In the genomic region with DNA sequence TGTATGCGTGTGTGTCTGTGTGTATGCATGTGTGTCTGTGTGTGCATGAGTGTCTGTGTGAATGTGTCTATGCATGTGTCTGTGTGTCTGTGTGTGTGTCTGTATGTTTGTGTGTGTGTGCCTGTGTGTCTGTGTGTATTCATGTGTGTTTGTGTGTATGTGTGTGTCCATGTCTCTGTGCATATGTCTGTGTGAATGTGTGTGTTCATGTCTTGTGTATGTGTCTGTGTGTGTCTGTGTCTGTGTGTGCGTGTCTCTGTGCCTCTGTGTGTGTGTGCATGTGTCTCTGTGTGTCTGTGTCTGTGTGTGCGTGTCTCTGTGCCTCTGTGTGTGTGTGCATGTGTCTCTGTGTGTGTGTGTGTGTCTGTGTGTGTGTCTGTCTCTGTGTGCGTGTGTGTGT, we compare ENCODE assay signal across 2 cellular contexts.
TF ChIP-seq lines count a peak whose summit lies in the region.

No MANE protein-coding gene starts in this region.

TF ChIP-seq in HEK293, 187 proteins besides CTCF, POLR2A, EP300 and RAD21:
- TF ChIP-seq PRDM2 (tag by site-specific recombination; IDR thresholded peaks at IDR 0.05; ENCODE audit: borderline replicate concordance) = peak; percentile 88; the same call in 1 of the 2 replicates
- TF ChIP-seq, protein P1, sequence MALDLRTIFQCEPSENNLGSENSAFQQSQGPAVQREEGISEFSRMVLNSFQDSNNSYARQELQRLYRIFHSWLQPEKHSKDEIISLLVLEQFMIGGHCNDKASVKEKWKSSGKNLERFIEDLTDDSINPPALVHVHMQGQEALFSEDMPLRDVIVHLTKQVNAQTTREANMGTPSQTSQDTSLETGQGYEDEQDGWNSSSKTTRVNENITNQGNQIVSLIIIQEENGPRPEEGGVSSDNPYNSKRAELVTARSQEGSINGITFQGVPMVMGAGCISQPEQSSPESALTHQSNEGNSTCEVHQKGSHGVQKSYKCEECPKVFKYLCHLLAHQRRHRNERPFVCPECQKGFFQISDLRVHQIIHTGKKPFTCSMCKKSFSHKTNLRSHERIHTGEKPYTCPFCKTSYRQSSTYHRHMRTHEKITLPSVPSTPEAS (tag by site-specific recombination; IDR thresholded peaks at IDR 0.05) = peak; percentile 99
- TF ChIP-seq ZNF621 (tag by site-specific recombination; IDR thresholded peaks at IDR 0.05) = peak; percentile 74; the same call in 1 of the 2 replicates
- TF ChIP-seq ZNF138 (tag by site-specific recombination; IDR thresholded peaks at IDR 0.05; ENCODE audit: borderline replicate concordance) = no peak
- no peak for TF ChIP-seq ZIC2 (tag by site-specific recombination; IDR thresholded peaks at IDR 0.05)
- TF ChIP-seq ZNF521 (tag by site-specific recombination; IDR thresholded peaks at IDR 0.05) = peak; percentile 76; the same call in 1 of the 2 replicates

TF ChIP-seq in H1, 55 proteins besides CTCF, POLR2A, EP300 and RAD21 (continued from another document):
- TF ChIP-seq CEBPB (IDR thresholded peaks at IDR 0.05; ENCODE audit: low read depth, low read length) (no peak), HDAC2 (IDR thresholded peaks at IDR 0.05; ENCODE audit: borderline replicate concordance in 1 of 2, low read depth in 2 of 2, low read length in 2 of 2) (no peak), MAFK (IDR thresholded peaks at IDR 0.05; ENCODE audit: low read depth, low read length) (no peak), MAX (IDR thresholded peaks at IDR 0.05) (no peak), BCL11A (IDR thresholded peaks at IDR 0.05; ENCODE audit: low read depth in 2 of 2, low read length in 2 of 2) (no peak), JUND (IDR thresholded peaks at IDR 0.05; ENCODE audit: low read length) (no peak), SIN3A (conservative IDR thresholded peaks at IDR 0.05 in 1 of 2, IDR thresholded peaks at IDR 0.05 in 1 of 2; ENCODE audit: low read depth in 1 of 2, low read length in 2 of 2) (no peak), NANOG (IDR thresholded peaks at IDR 0.05; ENCODE audit: insufficient read depth, low read depth, low read length, poor library complexity, severe bottlenecking) (no peak), TAF7 (optimal IDR thresholded peaks at IDR 0.05; ENCODE audit: borderline replicate concordance, low read depth, low read length) (no peak), EGR1 (IDR thresholded peaks at IDR 0.05; ENCODE audit: borderline replicate concordance, low read depth, low read length) (no peak), SP1 (IDR thresholded peaks at IDR 0.05; ENCODE audit: low read depth, low read length) (no peak), CREB1 (IDR thresholded peaks at IDR 0.05) (no peak), TAF1 (IDR thresholded peaks at IDR 0.05; ENCODE audit: low read depth, low read length) (no peak), RFX5 (IDR thresholded peaks at IDR 0.05; ENCODE audit: borderline replicate concordance, low read depth, low read length) (no peak), GABPA (IDR thresholded peaks at IDR 0.05; ENCODE audit: borderline replicate concordance, insufficient read depth, low read length) (no peak), HDAC6 (IDR thresholded peaks at IDR 0.05; ENCODE audit: low read depth, low read length) (no peak)
TF ChIP-seq in H1: peak in this region for 0.
